Comparison of ENCODE assay signal across 11 cellular contexts in the genomic region with DNA sequence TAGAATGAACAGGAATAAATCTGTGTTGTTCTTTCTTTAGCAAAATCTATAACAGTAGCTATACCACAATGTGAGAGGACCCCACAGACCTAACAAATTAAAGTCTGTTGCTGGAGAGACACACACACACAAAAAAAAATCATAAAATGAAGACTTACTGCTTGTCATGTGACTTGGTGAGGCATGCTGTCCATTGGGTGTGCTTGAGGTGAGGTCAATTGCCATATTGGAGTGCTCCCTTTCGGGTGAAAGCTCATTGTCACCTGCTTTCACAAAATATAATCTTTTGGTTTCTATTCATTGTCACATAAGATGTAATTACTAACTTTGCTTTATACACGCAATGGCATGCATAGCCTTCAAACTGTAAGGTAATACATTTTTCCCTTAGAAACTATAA. TPM values are rescaled to one million over a fixed set of nuclear protein-coding genes. Genes with fewer than 3 reads are reported as not detected.
A peak's percentile ranks its signal among the peaks of the same experiment; 100 is the strongest.
DNase-seq lines count a peak whose midpoint lies in the region; ATAC-seq lines count a peak whose summit lies in the region.
"Had no signal": no experiment of that assay in that cellular context is flagged by ENCODE, and none has a peak within 500 bp of the region (broad histone marks: within the 10 kb centered on the region; RNA-seq: fewer than 3 reads in every experiment).

No MANE protein-coding gene starts in this region.

- peak overlapping the region; percentile 87 for H3K27ac Mint-ChIP-seq in activated T-cell treated with anti-CD3 and anti-CD28 coated beads, Interleukin-2, amount 50 U/mL, for 72 hours
- peak overlapping the region; percentile 47 for H3K27ac Mint-ChIP-seq in activated naive CD8-positive, alpha-beta T cell treated with anti-CD3 and anti-CD28 coated beads, Interleukin-2, amount 10 ng/mL, durations not matched to agents 7 days and 5 days
- H3K27ac Mint-ChIP-seq in stimulated activated naive CD8-positive, alpha-beta T cell treated with anti-CD3 and anti-CD28 coated beads, Interleukin-15, amount 100 ng/mL, for 72 hours, result no peak overlapping the region

- no peak for DNase-seq in activated T-cell treated with anti-CD3 and anti-CD28 coated beads, Interleukin-2, amount 50 U/mL, for 72 hours
- DNase-seq in activated T-cell treated with anti-CD3 and anti-CD28 coated beads, Interleukin-2, amount 50 U/mL, for 48 hours, result no peak
- no peak for DNase-seq in activated naive CD8-positive, alpha-beta T cell treated with anti-CD3 and anti-CD28 coated beads, Interleukin-2, amount 10 ng/mL, durations not matched to agents 7 days and 5 days
- DNase-seq in stimulated activated naive CD8-positive, alpha-beta T cell treated with anti-CD3 and anti-CD28 coated beads, Interleukin-15, amount 100 ng/mL, for 72 hours, result peak in 1 of 2 donors; percentile 20
- no peak for DNase-seq in SIG-M5 (lab: John Stamatoyannopoulos, UW)
- no peak for DNase-seq in activated CD4-positive, alpha-beta T cell treated with anti-CD3 and anti-CD28 coated beads, Interleukin-2, amount 50 U/mL, for 4 hours
- DNase-seq: adrenal gland, NCI-H2081 treated with DMSO at 0.1 percent for 48 hours had no signal

- peak overlapping the region; percentile 45 to 71 for H3K4me3 Mint-ChIP-seq in activated T-cell treated with anti-CD3 and anti-CD28 coated beads, Interleukin-2, amount 50 U/mL, for 72 hours
- peak overlapping the region; percentile 96 for H3K4me3 Mint-ChIP-seq in activated naive CD8-positive, alpha-beta T cell treated with anti-CD3 and anti-CD28 coated beads, Interleukin-2, amount 10 ng/mL, durations not matched to agents 7 days and 5 days
- H3K4me3 Mint-ChIP-seq in stimulated activated naive CD8-positive, alpha-beta T cell treated with anti-CD3 and anti-CD28 coated beads, Interleukin-15, amount 100 ng/mL, for 72 hours, result peak overlapping the region; percentile 58 to 97

- no peak for ATAC-seq in activated T-cell treated with anti-CD3 and anti-CD28 coated beads, Interleukin-2, amount 50 U/mL, for 72 hours (replicated peaks in 1 of 2)
- ATAC-seq in HG03378 (IDR thresholded peaks at IDR 0.05; ENCODE audit: unreplicated experiment), result peak; percentile 25
- peak; percentile 9 for ATAC-seq in activated naive CD8-positive, alpha-beta T cell treated with anti-CD3 and anti-CD28 coated beads, Interleukin-2, amount 10 ng/mL, durations not matched to agents 7 days and 5 days (ENCODE audit: low read depth)
- ATAC-seq in stimulated activated naive CD8-positive, alpha-beta T cell treated with anti-CD3 and anti-CD28 coated beads, Interleukin-15, amount 100 ng/mL, for 72 hours, result no peak
- no peak for ATAC-seq in HG02852 (IDR thresholded peaks at IDR 0.05; ENCODE audit: unreplicated experiment)

- no peaks in the 10 kb centered on the region for H3K9me3 Mint-ChIP-seq in activated T-cell treated with anti-CD3 and anti-CD28 coated beads, Interleukin-2, amount 50 U/mL, for 72 hours
- H3K9me3 Mint-ChIP-seq in activated naive CD8-positive, alpha-beta T cell treated with anti-CD3 and anti-CD28 coated beads, Interleukin-2, amount 10 ng/mL, durations not matched to agents 7 days and 5 days, result no peaks in the 10 kb centered on the region
- H3K9me3 Mint-ChIP-seq in stimulated activated naive CD8-positive, alpha-beta T cell treated with anti-CD3 and anti-CD28 coated beads, Interleukin-15, amount 100 ng/mL, for 72 hours, result no peaks in the 10 kb centered on the region

- H3K4me1 Mint-ChIP-seq in activated T-cell treated with anti-CD3 and anti-CD28 coated beads, Interleukin-2, amount 50 U/mL, for 72 hours (ENCODE audit: low read depth), result peaks cover 34% of the 10 kb centered on the region
- H3K4me1 Mint-ChIP-seq in activated naive CD8-positive, alpha-beta T cell treated with anti-CD3 and anti-CD28 coated beads, Interleukin-2, amount 10 ng/mL, durations not matched to agents 7 days and 5 days, result peaks cover 37% of the 10 kb centered on the region
- peaks cover 20% of the 10 kb centered on the region for H3K4me1 Mint-ChIP-seq in stimulated activated naive CD8-positive, alpha-beta T cell treated with anti-CD3 and anti-CD28 coated beads, Interleukin-15, amount 100 ng/mL, for 72 hours

- peaks cover 0 to 6% of the 10 kb centered on the region in 2 donors for H3K36me3 Mint-ChIP-seq in activated T-cell treated with anti-CD3 and anti-CD28 coated beads, Interleukin-2, amount 50 U/mL, for 72 hours (ENCODE audit: insufficient read depth in 2 of 2)
- peaks cover 3% of the 10 kb centered on the region for H3K36me3 Mint-ChIP-seq in activated naive CD8-positive, alpha-beta T cell treated with anti-CD3 and anti-CD28 coated beads, Interleukin-2, amount 10 ng/mL, durations not matched to agents 7 days and 5 days

- peaks cover 20% of the 10 kb centered on the region for H3K27me3 Mint-ChIP-seq in activated T-cell treated with anti-CD3 and anti-CD28 coated beads, Interleukin-2, amount 50 U/mL, for 72 hours (ENCODE audit: low read depth)
- peaks cover 33% of the 10 kb centered on the region for H3K27me3 Mint-ChIP-seq in activated naive CD8-positive, alpha-beta T cell treated with anti-CD3 and anti-CD28 coated beads, Interleukin-2, amount 10 ng/mL, durations not matched to agents 7 days and 5 days
- H3K27me3 Mint-ChIP-seq in stimulated activated naive CD8-positive, alpha-beta T cell treated with anti-CD3 and anti-CD28 coated beads, Interleukin-15, amount 100 ng/mL, for 72 hours, result peaks cover 33% of the 10 kb centered on the region

- POLR2A ChIA-PET in activated naive CD8-positive, alpha-beta T cell treated with anti-CD3 and anti-CD28 coated beads, Interleukin-2, amount 10 ng/mL, durations not matched to agents 7 days and 5 days (lab: Charles Lee), result interaction anchor here (0.6 to 2.2 kb wide), 3 partner anchors 11 to 133 kb away, joined by 3 to 6 read pairs (median 4); no protein-coding TSS in a partner anchor

RNA-seq across cellular contexts. Expression of a gene that starts 3.9 kb away (rescaled TPM):
- 10 to 100 TPM in 1 of 2 donors, 1 to 10 TPM in 1; 9.8 to 19.1 TPM for total RNA-seq in activated T-cell treated with anti-CD3 and anti-CD28 coated beads, Interleukin-2, amount 50 U/mL, for 72 hours
- total RNA-seq in activated naive CD8-positive, alpha-beta T cell treated with anti-CD3 and anti-CD28 coated beads, Interleukin-2, amount 10 ng/mL, durations not matched to agents 7 days and 5 days, result 10 to 100 TPM; 18.7 to 20.6 TPM
- total RNA-seq: G401 had no signal

Comparison
In these comparisons a context has a peak if more than half of its experiments do, and no peak if none do; other contexts are left out.
1. ATAC-seq: peak in HG03378 (single experiment) and activated naive CD8-positive, alpha-beta T cell treated with anti-CD3 and anti-CD28 coated beads, Interleukin-2, amount 10 ng/mL, durations not matched to agents 7 days and 5 days (single experiment); none in activated T-cell treated with anti-CD3 and anti-CD28 coated beads, Interleukin-2, amount 50 U/mL, for 72 hours (0 of 2), stimulated activated naive CD8-positive, alpha-beta T cell treated with anti-CD3 and anti-CD28 coated beads, Interleukin-15, amount 100 ng/mL, for 72 hours (single experiment) and HG02852 (single experiment).
2. H3K27ac Mint-ChIP-seq: peak in activated T-cell treated with anti-CD3 and anti-CD28 coated beads, Interleukin-2, amount 50 U/mL, for 72 hours (single experiment) and activated naive CD8-positive, alpha-beta T cell treated with anti-CD3 and anti-CD28 coated beads, Interleukin-2, amount 10 ng/mL, durations not matched to agents 7 days and 5 days (single experiment); none in stimulated activated naive CD8-positive, alpha-beta T cell treated with anti-CD3 and anti-CD28 coated beads, Interleukin-15, amount 100 ng/mL, for 72 hours (0 of 2).
3. Peak in every context shown above with its lines, with median percentiles within 50 percentile points of each other: H3K4me3 Mint-ChIP-seq.